ENCODE assay signal across 16 cellular contexts in genomic region chr11:119147604-119148333, GRCh38. TPM values are rescaled to one million over a fixed set of nuclear protein-coding genes. Genes with fewer than 3 reads are reported as not detected.
DNase-seq lines count a peak whose midpoint lies in the region; ATAC-seq, FAIRE-seq and TF ChIP-seq lines count a peak whose summit lies in the region.
"Had no signal": no experiment of that assay in that cellular context is flagged by ENCODE, and none has a peak within 500 bp of the region (broad histone marks: within the 10 kb centered on the region; RNA-seq: fewer than 3 reads in every experiment).

No MANE protein-coding gene starts in this region.

- peaks cover 45% of the 10 kb centered on the region for H3K27me3 ChIP-seq in MM.1S (replicated peaks; ENCODE audit: insufficient read depth, low read length)
- no peaks in the 10 kb centered on the region for H3K27me3 ChIP-seq in right atrium auricular region
- H3K27me3 ChIP-seq: uterus had no signal

- no peaks in the 10 kb centered on the region for H3K9me3 Mint-ChIP-seq in activated naive CD8-positive, alpha-beta T cell treated with anti-CD3 and anti-CD28 coated beads, Interleukin-2, amount 10 ng/mL, durations not matched to agents 7 days and 5 days
- H3K9me3 Mint-ChIP-seq in nephron progenitor cell = no peaks in the 10 kb centered on the region

- H3K36me3 ChIP-seq in MM.1S (replicated peaks; ENCODE audit: insufficient read depth, low read length) (no peaks in the 10 kb centered on the region), right atrium auricular region (no peaks in the 10 kb centered on the region)
- H3K36me3 ChIP-seq: HAP-1, right lobe of liver, uterus had no signal

- ATAC-seq in activated naive CD8-positive, alpha-beta T cell treated with anti-CD3 and anti-CD28 coated beads, Interleukin-2, amount 10 ng/mL, durations not matched to agents 7 days and 5 days (ENCODE audit: low read depth) = peak; percentile 38

- no peaks in the 10 kb centered on the region for H3K79me2 ChIP-seq in MM.1S (ENCODE audit: low read length)

- DNase-seq in NCI-H146 (lab: John Stamatoyannopoulos, UW) (peak; percentile 16), NCI-H146 treated with DMSO at 0.1 percent for 48 hours (lab: John Stamatoyannopoulos, UW; ENCODE audit: unreplicated experiment) (no peak), MM.1S (no peak), nephron progenitor cell (no peak), COLO668 (lab: John Stamatoyannopoulos, UW; ENCODE audit: unreplicated experiment) (no peak), right atrium auricular region (ENCODE audit: low spot score) (no peak), GM12892 (ENCODE audit: insufficient read length) (no peak)
- no peak for DNase-seq in activated naive CD8-positive, alpha-beta T cell treated with anti-CD3 and anti-CD28 coated beads, Interleukin-2, amount 10 ng/mL, durations not matched to agents 7 days and 5 days
- DNase-seq: effector memory CD4-positive, alpha-beta T cell; GDM1; mesenchymal stem cell; MV-4-11; right lobe of liver; uterus had no signal

- POLR2A ChIA-PET in activated naive CD8-positive, alpha-beta T cell treated with anti-CD3 and anti-CD28 coated beads, Interleukin-2, amount 10 ng/mL, durations not matched to agents 7 days and 5 days (lab: Charles Lee) = interaction anchor here (0.7 to 1.4 kb wide), 4 partner anchors 8 to 46 kb away, joined by 3 to 6 read pairs (median 5); partner anchors contain the start of genes DPAGT1 and NLRX1

- TF ChIP-seq POLR2A in GM12892 (IDR thresholded peaks at IDR 0.05; ENCODE audit: low read depth, low read length) = no peak

- no peak overlapping the region for H3K27ac Mint-ChIP-seq in activated naive CD8-positive, alpha-beta T cell treated with anti-CD3 and anti-CD28 coated beads, Interleukin-2, amount 10 ng/mL, durations not matched to agents 7 days and 5 days
- H3K27ac Mint-ChIP-seq in nephron progenitor cell = no peak overlapping the region

- H3K27me3 Mint-ChIP-seq in activated naive CD8-positive, alpha-beta T cell treated with anti-CD3 and anti-CD28 coated beads, Interleukin-2, amount 10 ng/mL, durations not matched to agents 7 days and 5 days = peaks cover 59% of the 10 kb centered on the region
- peaks cover 82% of the 10 kb centered on the region for H3K27me3 Mint-ChIP-seq in nephron progenitor cell (ENCODE audit: low read depth, poor library complexity)

- peaks cover 12% of the 10 kb centered on the region for H3K4me1 Mint-ChIP-seq in activated naive CD8-positive, alpha-beta T cell treated with anti-CD3 and anti-CD28 coated beads, Interleukin-2, amount 10 ng/mL, durations not matched to agents 7 days and 5 days
- H3K4me1 Mint-ChIP-seq in nephron progenitor cell = peaks cover 26% of the 10 kb centered on the region

- H3K4me3 ChIP-seq in MM.1S (ENCODE audit: low read length) (no peak overlapping the region), right atrium auricular region (no peak overlapping the region)

- H3K4me2 ChIP-seq in MM.1S (ENCODE audit: low read depth, low read length) = peak overlapping the region; percentile 99; the same call in 1 of the 2 replicates

- no peaks in the 10 kb centered on the region for H3K9me2 ChIP-seq in MM.1S (replicated peaks; ENCODE audit: insufficient read depth, low read length)

- H3K27ac ChIP-seq in MM.1S (ENCODE audit: low read length) = no peak overlapping the region
- H3K27ac ChIP-seq in right atrium auricular region = no peak overlapping the region
- H3K27ac ChIP-seq: right lobe of liver, uterus had no signal

- no peak for TF ChIP-seq CTCF in MM.1S (IDR thresholded peaks at IDR 0.05; ENCODE audit: low read length)
- no peak for TF ChIP-seq CTCF in nephron progenitor cell (IDR thresholded peaks at IDR 0.05)
- no peak for TF ChIP-seq CTCF in right atrium auricular region (IDR thresholded peaks at IDR 0.05)

- H3K4me3 Mint-ChIP-seq in activated naive CD8-positive, alpha-beta T cell treated with anti-CD3 and anti-CD28 coated beads, Interleukin-2, amount 10 ng/mL, durations not matched to agents 7 days and 5 days = peak overlapping the region; percentile 80
- H3K4me3 Mint-ChIP-seq in nephron progenitor cell = peak overlapping the region; percentile 82

- no peaks in the 10 kb centered on the region for H4K20me1 ChIP-seq in MM.1S (ENCODE audit: insufficient read depth, low read length)

- H3K9me3 ChIP-seq in MM.1S (replicated peaks; ENCODE audit: insufficient read depth, low read length) (no peaks in the 10 kb centered on the region), right atrium auricular region (no peaks in the 10 kb centered on the region)
- H3K9me3 ChIP-seq: A549, HAP-1, right lobe of liver, uterus had no signal

- H3K4me1 ChIP-seq in MM.1S (ENCODE audit: low read length) = peaks cover 7% of the 10 kb centered on the region
- H3K4me1 ChIP-seq in right atrium auricular region = peaks cover 0 to 21% of the 10 kb centered on the region in 2 donors

- H3K36me3 Mint-ChIP-seq in activated naive CD8-positive, alpha-beta T cell treated with anti-CD3 and anti-CD28 coated beads, Interleukin-2, amount 10 ng/mL, durations not matched to agents 7 days and 5 days = no peaks in the 10 kb centered on the region
- H3K36me3 Mint-ChIP-seq in nephron progenitor cell (ENCODE audit: low read depth) = no peaks in the 10 kb centered on the region

- no peak overlapping the region for H3K9ac ChIP-seq in MM.1S (ENCODE audit: low read length)

- H3F3A ChIP-seq in MM.1S (ENCODE audit: insufficient read depth, low read length) = no peaks in the 10 kb centered on the region

- FAIRE-seq in GM12892 (lab: Jason Lieb, UNC) = no peak
- FAIRE-seq: A549 had no signal

- H2AFZ ChIP-seq in MM.1S (ENCODE audit: low read length) = no peak overlapping the region

RNA-seq across cellular contexts. Expression of gene ABCG4, which starts 1.1 kb away (rescaled TPM):
- total RNA-seq in activated naive CD8-positive, alpha-beta T cell treated with anti-CD3 and anti-CD28 coated beads, Interleukin-2, amount 10 ng/mL, durations not matched to agents 7 days and 5 days = not detected
- 1 to 10 TPM; 1.4 to 1.8 TPM for total RNA-seq in right atrium auricular region
- polyA plus RNA-seq in GM12892 (2012; ENCODE audit: missing spikeins) = not detected

RNA-seq across cellular contexts. Expression of gene NLRX1, which starts 20.8 kb away (rescaled TPM):
- 10 to 100 TPM; 20.7 to 25.2 TPM for total RNA-seq in activated naive CD8-positive, alpha-beta T cell treated with anti-CD3 and anti-CD28 coated beads, Interleukin-2, amount 10 ng/mL, durations not matched to agents 7 days and 5 days
- 10 to 100 TPM; 16.9 to 24.3 TPM for total RNA-seq in right atrium auricular region
- polyA plus RNA-seq in GM12892 (2012; ENCODE audit: missing spikeins) = 5.2 TPM

RNA-seq across cellular contexts. Expression of gene HINFP, which starts 26.4 kb away (rescaled TPM):
- total RNA-seq in activated naive CD8-positive, alpha-beta T cell treated with anti-CD3 and anti-CD28 coated beads, Interleukin-2, amount 10 ng/mL, durations not matched to agents 7 days and 5 days = 10 to 100 TPM; 52.4 to 52.6 TPM
- 10 to 100 TPM; 11.2 to 18.1 TPM for total RNA-seq in right atrium auricular region
- 19.3 TPM for polyA plus RNA-seq in GM12892 (2012; ENCODE audit: missing spikeins)

RNA-seq across cellular contexts. Expression of gene NHERF4, which starts 37.5 kb away (rescaled TPM):
- under 1 TPM in 1 of 2 experiments, not detected in 1; 0.30 TPM for total RNA-seq in activated naive CD8-positive, alpha-beta T cell treated with anti-CD3 and anti-CD28 coated beads, Interleukin-2, amount 10 ng/mL, durations not matched to agents 7 days and 5 days
- 1 to 10 TPM; 1.7 to 5.6 TPM for total RNA-seq in right atrium auricular region
- polyA plus RNA-seq in GM12892 (2012; ENCODE audit: missing spikeins) = not detected

RNA-seq across cellular contexts. Expression of gene C2CD2L, which starts 40.6 kb away (rescaled TPM):
- total RNA-seq in activated naive CD8-positive, alpha-beta T cell treated with anti-CD3 and anti-CD28 coated beads, Interleukin-2, amount 10 ng/mL, durations not matched to agents 7 days and 5 days = 10 to 100 TPM; 32.2 to 32.6 TPM
- 10 to 100 TPM; 10.0 to 14.2 TPM for total RNA-seq in right atrium auricular region
- 4.0 TPM for polyA plus RNA-seq in GM12892 (2012; ENCODE audit: missing spikeins)
